Comparison of ENCODE assay signal across 11 cellular contexts in genomic region chr5:148626986-148627385, GRCh38. TPM values are rescaled to one million over a fixed set of nuclear protein-coding genes. Genes with fewer than 3 reads are reported as not detected.
"Had no signal": no experiment of that assay in that cellular context is flagged by ENCODE, and none has a peak within 500 bp of the region (broad histone marks: within the 10 kb centered on the region; RNA-seq: fewer than 3 reads in every experiment).

No MANE protein-coding gene starts in this region.

- H3K4me1 ChIP-seq: HAP-1 had no signal

- H3K9ac ChIP-seq: GM23248 had no signal

- ATAC-seq: HCT116, HepG2 had no signal

- H3K36me3 ChIP-seq: HAP-1 had no signal

- H3K4me3 ChIP-seq: GM23248, HAP-1 had no signal

- FAIRE-seq: HepG2 had no signal

- H3K4me1 Mint-ChIP-seq: IgD-negative memory B cell had no signal

- H3K4me3 Mint-ChIP-seq: HFFc6, IgD-negative memory B cell had no signal

- H3K9me3 Mint-ChIP-seq: HFFc6, IgD-negative memory B cell had no signal

- DNase-seq: GM23248, GOT3, H7, HFFc6 had no signal

- H3K27ac Mint-ChIP-seq: HFFc6, IgD-negative memory B cell had no signal

- H3K27ac ChIP-seq: GM23248, HL-60 had no signal

- H2AFZ ChIP-seq: GM23248 had no signal

- H3K9me3 ChIP-seq: HAP-1 had no signal

RNA-seq across cellular contexts. Expression of gene HTR4, which starts 27.3 kb away (rescaled TPM):
- total RNA-seq: GM23248, H4, H7, HepG2, HFFc6, HT1080 had no signal
- polyA plus RNA-seq: GM23248, HepG2, IgD-negative memory B cell had no signal
